Comparison of ENCODE assay signal across 24 cellular contexts in the genomic region with DNA sequence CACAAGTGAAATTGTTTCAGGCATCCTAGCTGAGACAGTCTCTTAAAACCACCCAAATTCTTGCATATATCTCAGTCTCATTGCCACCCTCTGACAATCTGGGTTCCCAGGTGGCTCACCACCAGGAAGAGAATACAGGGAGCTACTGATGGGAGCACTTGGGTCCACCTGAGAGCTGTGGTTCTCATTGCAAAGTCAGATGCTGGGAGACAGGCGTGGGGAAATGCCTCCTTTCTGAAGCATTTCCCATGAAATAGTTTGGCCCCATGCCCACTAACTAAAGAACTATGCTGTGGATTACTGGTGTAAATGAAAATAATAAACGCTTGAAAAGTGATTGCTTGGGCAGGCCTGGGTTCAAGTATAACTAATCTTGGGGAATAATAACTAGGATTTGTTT.
DNase-seq lines count a peak whose midpoint lies in the region; ATAC-seq and TF ChIP-seq lines count a peak whose summit lies in the region.
"Had no signal": no experiment of that assay in that cellular context is flagged by ENCODE, and none has a peak within 500 bp of the region (broad histone marks: within the 10 kb centered on the region; RNA-seq: fewer than 3 reads in every experiment).

No MANE protein-coding gene starts in this region.

- H3K9me3 ChIP-seq in adipocyte (ENCODE audit: control insufficient read depth, low read length) (no peaks in the 10 kb centered on the region), osteoblast (ENCODE audit: low read depth, low read length) (no peaks in the 10 kb centered on the region), ovary (no peaks in the 10 kb centered on the region)
- H3K9me3 ChIP-seq: lower lobe of right lung, SJSA1, thyroid gland had no signal

- no peak overlapping the region for H2AFZ ChIP-seq in osteoblast (ENCODE audit: low read length)
- H2AFZ ChIP-seq: neural progenitor cell had no signal

- H3K4me1 ChIP-seq in adipocyte (ENCODE audit: control insufficient read depth, insufficient read depth, low read length) (peaks cover 28% of the 10 kb centered on the region), osteoblast (ENCODE audit: insufficient read depth, low read length) (peaks cover 38% of the 10 kb centered on the region), ovary (ENCODE audit: insufficient read depth) (peaks cover 10% of the 10 kb centered on the region)

- TF ChIP-seq POLR2A in ovary (IDR thresholded peaks at IDR 0.05), result no peak

- WGBS in ovary, 3 donors, result 54 to 67% (median 64%) methylated on average over 2 of the region's 2 CpGs

- intact Hi-C loops in ovary (cut with DNase I), result no loop called here

- DNase-seq in EH (ENCODE audit: low read depth) (peak; percentile 78), adipocyte (ENCODE audit: low read depth) (peak; percentile 50), epithelial cell of esophagus (ENCODE audit: low read depth) (peak; percentile 64), osteoblast (ENCODE audit: insufficient read length, low spot score, missing footprints) (no peak), NCI-H2107 treated with DMSO at 0.1 percent for 48 hours (lab: John Stamatoyannopoulos, UW; ENCODE audit: unreplicated experiment) (no peak), ovary (no peak)
- DNase-seq: activated CD8-positive, alpha-beta T cell treated with anti-CD3 and anti-CD28 coated beads for 36 hours; activated gamma-delta T cell treated with Interleukin-2 at 50 U/mL for 16 hours; activated naive CD8-positive, alpha-beta T cell treated with anti-CD3 and anti-CD28 coated beads, Interleukin-2, amount 50 U/mL, for 24 hours; CD8-positive, alpha-beta memory T cell; dorsolateral prefrontal cortex; GDM1; Kasumi-1; kidney; lower lobe of right lung; NCI-H1048; NCI-H1694 treated with DMSO at 0.1 percent for 48 hours; NCI-H2227 treated with DMSO at 0.1 percent for 48 hours; stimulated activated naive CD8-positive, alpha-beta T cell treated with anti-CD3 and anti-CD28 coated beads, Interleukin-15, amount 100 ng/mL, for 72 hours had no signal

- no peak overlapping the region for H3K9ac ChIP-seq in adipocyte (ENCODE audit: low read length)
- H3K9ac ChIP-seq: neural progenitor cell had no signal

- H3K4me3 ChIP-seq in adipocyte (ENCODE audit: low read length), result no peak overlapping the region
- no peak overlapping the region for H3K4me3 ChIP-seq in epithelial cell of esophagus (ENCODE audit: low read length)
- H3K4me3 ChIP-seq in osteoblast (ENCODE audit: insufficient read depth, low read length), result no peak overlapping the region
- no peak overlapping the region for H3K4me3 ChIP-seq in ovary
- H3K4me3 ChIP-seq: dorsolateral prefrontal cortex, lower lobe of right lung, neural progenitor cell, SJSA1, thyroid gland had no signal

- no peaks in the 10 kb centered on the region for H4K20me1 ChIP-seq in osteoblast (ENCODE audit: insufficient read depth, low read length)

- H3K27ac ChIP-seq in osteoblast (ENCODE audit: low read depth, low read length) (peak overlapping the region; percentile 56), ovary (no peak overlapping the region)
- H3K27ac ChIP-seq: dorsolateral prefrontal cortex, lower lobe of right lung, SJSA1, thyroid gland had no signal

- TF ChIP-seq CTCF in epithelial cell of esophagus (IDR thresholded peaks at IDR 0.05; ENCODE audit: insufficient read depth, low read depth, low read length, missing control alignments), result no peak
- TF ChIP-seq CTCF in osteoblast (IDR thresholded peaks at IDR 0.05; ENCODE audit: extremely low read depth, low read depth, low read length), result no peak
- no peak for TF ChIP-seq CTCF in ovary (IDR thresholded peaks at IDR 0.05)

- no peaks in the 10 kb centered on the region for H3K36me3 ChIP-seq in adipocyte (ENCODE audit: control insufficient read depth, insufficient read depth, low read length, severe bottlenecking)
- H3K36me3 ChIP-seq in osteoblast (ENCODE audit: insufficient read depth, low read length), result no peaks in the 10 kb centered on the region
- no peaks in the 10 kb centered on the region for H3K36me3 ChIP-seq in ovary
- H3K36me3 ChIP-seq: lower lobe of right lung, neural progenitor cell, SJSA1, thyroid gland had no signal

- ATAC-seq in HG02938 (IDR thresholded peaks at IDR 0.05; ENCODE audit: unreplicated experiment), result no peak
- ATAC-seq: activated CD4-positive, CD25-positive, alpha-beta regulatory T cell treated with anti-CD3 and anti-CD28 coated beads, Interleukin-2, amount 50 U/mL, for 24 hours; activated CD8-positive, alpha-beta T cell treated with anti-CD3 and anti-CD28 coated beads for 36 hours; activated naive CD8-positive, alpha-beta T cell treated with anti-CD3 and anti-CD28 coated beads, Interleukin-2, amount 50 U/mL, for 24 hours; lower lobe of right lung; stimulated activated naive CD8-positive, alpha-beta T cell treated with anti-CD3 and anti-CD28 coated beads, Interleukin-15, amount 100 ng/mL, for 72 hours had no signal

- no peaks in the 10 kb centered on the region for H3K79me2 ChIP-seq in osteoblast (ENCODE audit: insufficient read depth, low read length)

- no peak overlapping the region for H3K4me2 ChIP-seq in osteoblast (ENCODE audit: insufficient read depth, low read length)
- H3K4me2 ChIP-seq: neural progenitor cell had no signal

- no peak for TF ChIP-seq EP300 in ovary (IDR thresholded peaks at IDR 0.05)

- no peaks in the 10 kb centered on the region for H3K27me3 ChIP-seq in adipocyte (replicated peaks; ENCODE audit: control insufficient read depth, insufficient read depth, low read length)
- no peaks in the 10 kb centered on the region for H3K27me3 ChIP-seq in osteoblast (ENCODE audit: insufficient read depth, low read length)
- H3K27me3 ChIP-seq in ovary, result no peaks in the 10 kb centered on the region
- H3K27me3 ChIP-seq: SJSA1, thyroid gland had no signal

Comparison
In these comparisons a context has a peak if more than half of its experiments do, and no peak if none do; other contexts are left out.
1. DNase-seq: peak in EH (single experiment), adipocyte (single experiment) and epithelial cell of esophagus (single experiment); none in osteoblast (single experiment), NCI-H2107 treated with DMSO at 0.1 percent for 48 hours (single experiment) and ovary (0 of 5).